Comparison of ENCODE assay signal across 8 cellular contexts in genomic region chr1:3898994-3899775, GRCh38. TPM values are rescaled to one million over a fixed set of nuclear protein-coding genes. Genes with fewer than 3 reads are reported as not detected.
DNase-seq lines count a peak whose midpoint lies in the region; ATAC-seq and TF ChIP-seq lines count a peak whose summit lies in the region.

No MANE protein-coding gene starts in this region.

- no peak overlapping the region for H2AFZ ChIP-seq in HCT116 (ENCODE audit: low read depth, low read length, poor library complexity, severe bottlenecking)

- peaks cover 57% of the 10 kb centered on the region for H3K79me2 ChIP-seq in HCT116 (ENCODE audit: insufficient read depth, low read length)

- peak overlapping the region; percentile 90 for H3K4me3 Mint-ChIP-seq in activated naive CD8-positive, alpha-beta T cell
- peak overlapping the region; percentile 86 to 98 (median 91) for H3K4me3 Mint-ChIP-seq in immature natural killer cell

- H3K9ac ChIP-seq in HCT116 (ENCODE audit: low read length), result peak overlapping the region; percentile 93

- CTCF ChIA-PET in HCT116 (lab: Charles Lee), result interaction anchor here (1.0 to 1.7 kb wide), 2 partner anchors 12 to 41 kb away, joined by 3 to 12 read pairs; partner anchors contain the start of genes CEP104 and DFFB

- TF ChIP-seq POLR2A in HCT116 (IDR thresholded peaks at IDR 0.05; ENCODE audit: borderline replicate concordance, extremely low read depth, insufficient read depth, insufficient read length), result no peak

- H4K20me1 ChIP-seq in HCT116 (ENCODE audit: insufficient read depth), result no peaks in the 10 kb centered on the region

- ATAC-seq in HCT116, result no peak

- RAD21 ChIA-PET in HCT116 (lab: Charles Lee; ENCODE audit: low non-redundant PET in 1 of 2, low total read pairs in 2 of 2, uncharacterized antibody in 2 of 2, unreplicated experiment in 2 of 2), result no interaction called here

- H3K9me3 ChIP-seq in BE2C (no peaks in the 10 kb centered on the region), HCT116 (ENCODE audit: control insufficient read depth in 1 of 2, insufficient read depth in 1 of 2, low read depth in 1 of 2, low read length in 2 of 2) (no peaks in the 10 kb centered on the region)

- TF ChIP-seq CTCF in BE2C (IDR thresholded peaks at IDR 0.05; ENCODE audit: low read depth, low read length) (no peak; the same call in 1 of the 2 replicates), HCT116 (IDR thresholded peaks at IDR 0.05 in 2 of 3, conservative IDR thresholded peaks at IDR 0.05 in 1 of 3; ENCODE audit: borderline replicate concordance in 1 of 3, insufficient read depth in 1 of 3, low read depth in 2 of 3, low read length in 2 of 3) (peak in 1 of 3 experiments; percentile 31; a peak in 2 of 6 replicates)

- H3K36me3 Mint-ChIP-seq in activated naive CD8-positive, alpha-beta T cell, result peaks cover 7% of the 10 kb centered on the region
- H3K36me3 Mint-ChIP-seq in immature natural killer cell, result peaks cover 4 to 9% (median 4%) of the 10 kb centered on the region in 3 donors

- H3K4me3 ChIP-seq in BE2C (ENCODE audit: low read depth, low read length) (peak overlapping the region; percentile 72), HCT116 (replicated peaks in 1 of 2; ENCODE audit: low read depth in 1 of 2, low read length in 2 of 2) (peak overlapping the region; percentile 92 to 96)

- TF ChIP-seq RAD21 in HCT116 (IDR thresholded peaks at IDR 0.05; ENCODE audit: low read depth), result no peak

- H3K4me1 ChIP-seq in BE2C, result no peaks in the 10 kb centered on the region
- H3K4me1 ChIP-seq in HCT116 (ENCODE audit: control insufficient read depth in 1 of 2, insufficient read depth in 2 of 2, low read length in 2 of 2), result peaks cover 0 to 15% of the 10 kb centered on the region in 2 experiments; a peak in 1 of 4 replicates

- DNase-seq in BE2C, result no peak
- no peak for DNase-seq in HCT116 (ENCODE audit: low read depth, low spot score)
- peak in 1 of 3 donors; percentile 31 for DNase-seq in immature natural killer cell
- DNase-seq in NCI-H446 (lab: John Stamatoyannopoulos, UW), result no peak
- no peak for DNase-seq in NCI-H2081 (lab: John Stamatoyannopoulos, UW)
- no peak for DNase-seq in NCI-H2227 (lab: John Stamatoyannopoulos, UW; ENCODE audit: unreplicated experiment)

- intact Hi-C loops in HCT116 (cut with micrococcal nuclease), result no loop called here

- H3K4me1 Mint-ChIP-seq in activated naive CD8-positive, alpha-beta T cell (ENCODE audit: low read depth), result peaks cover 48% of the 10 kb centered on the region
- peaks cover 39 to 63% of the 10 kb centered on the region in 2 donors for H3K4me1 Mint-ChIP-seq in immature natural killer cell

- H3K36me3 ChIP-seq in BE2C (no peaks in the 10 kb centered on the region; the same call in 1 of the 2 replicates), HCT116 (ENCODE audit: control insufficient read depth in 1 of 2, insufficient read depth in 2 of 2, low read length in 2 of 2) (no peaks in the 10 kb centered on the region; a peak in 2 of 4 replicates)

- no peaks in the 10 kb centered on the region for H3K27me3 Mint-ChIP-seq in activated naive CD8-positive, alpha-beta T cell
- H3K27me3 Mint-ChIP-seq in immature natural killer cell (ENCODE audit: low read depth in 3 of 3), result peaks cover 5 to 23% (median 9%) of the 10 kb centered on the region in 3 donors

- no peaks in the 10 kb centered on the region for H3K9me2 ChIP-seq in HCT116 (ENCODE audit: insufficient read depth)

- H3K4me2 ChIP-seq in HCT116 (ENCODE audit: low read length), result peak overlapping the region; percentile 100

- no TSS peak for BruUV-seq in HCT116 (replicated peaks; lab: Mats Ljungman, UMichigan)

- no peaks in the 10 kb centered on the region for H3K9me3 Mint-ChIP-seq in activated naive CD8-positive, alpha-beta T cell (ENCODE audit: low read depth)
- peaks cover 3 to 8% (median 5%) of the 10 kb centered on the region in 6 donors for H3K9me3 Mint-ChIP-seq in immature natural killer cell

- H3K27ac Mint-ChIP-seq in activated naive CD8-positive, alpha-beta T cell, result peak overlapping the region; percentile 51
- peak overlapping the region; percentile 77 to 97 (median 94) for H3K27ac Mint-ChIP-seq in immature natural killer cell

- POLR2A ChIA-PET in HCT116 (lab: Charles Lee), result interaction anchor here (1.9 kb wide), 1 partner anchor 41 kb away, joined by 4 read pairs; the partner anchor contains the start of gene DFFB

- H3K27me3 ChIP-seq in BE2C (no peaks in the 10 kb centered on the region), HCT116 (ENCODE audit: insufficient read depth, low read length) (no peaks in the 10 kb centered on the region)

- H3K27ac ChIP-seq in HCT116 (ENCODE audit: low read depth, low read length) (peak overlapping the region; percentile 96), temporal lobe (ENCODE audit: low read depth, low read length) (peak overlapping the region; percentile 50)

TF ChIP-seq in HCT116, 20 proteins besides CTCF, POLR2A, EP300 and RAD21:
- TF ChIP-seq JUND (IDR thresholded peaks at IDR 0.05), result no peak
- no peak for TF ChIP-seq EGR1 (IDR thresholded peaks at IDR 0.05; ENCODE audit: low read depth)
- TF ChIP-seq ZFX (IDR thresholded peaks at IDR 0.05), result no peak
- TF ChIP-seq EZH2phosphoT487 (IDR thresholded peaks at IDR 0.05; ENCODE audit: borderline replicate concordance), result no peak
- TF ChIP-seq ATF3 (IDR thresholded peaks at IDR 0.05), result no peak

RNA-seq across cellular contexts. Expression of gene C1orf174, which starts 0.9 kb away (rescaled TPM):
- polyA plus RNA-seq in BE2C (2012; ENCODE audit: insufficient read depth, insufficient read length, low read depth), result 18.3 TPM
- total RNA-seq in HCT116 (2021; ENCODE audit: unreplicated experiment) (33.7 TPM), temporal lobe (11.3 TPM)
- polyA plus RNA-seq in HCT116 (2012), result 24.3 and 28.0 TPM in 2 replicates
- 10 to 100 TPM; 27.1 to 54.2 (median 34.0) TPM for polyA plus RNA-seq in immature natural killer cell

RNA-seq across cellular contexts. Expression of gene DFFB, which starts 41.9 kb away (rescaled TPM):
- polyA plus RNA-seq in BE2C (2012; ENCODE audit: insufficient read depth, insufficient read length, low read depth), result 4.3 TPM
- 9.0 TPM for total RNA-seq in HCT116 (2021; ENCODE audit: unreplicated experiment)
- 4.0 and 4.3 TPM in 2 replicates for polyA plus RNA-seq in HCT116 (2012)
- polyA plus RNA-seq in immature natural killer cell, result 10 to 100 TPM in 2 of 3 donors, 1 to 10 TPM in 1; 8.3 to 25.6 (median 11.9) TPM
- 10.3 TPM for total RNA-seq in temporal lobe

RNA-seq across cellular contexts. Expression of gene CEP104, which starts 42.2 kb away (rescaled TPM):
- polyA plus RNA-seq in BE2C (2012; ENCODE audit: insufficient read depth, insufficient read length, low read depth), result 14.4 TPM
- total RNA-seq in HCT116 (2021; ENCODE audit: unreplicated experiment) (44.1 TPM), temporal lobe (31.0 TPM)
- polyA plus RNA-seq in HCT116 (2012), result 18.4 TPM in 2 replicates
- polyA plus RNA-seq in immature natural killer cell, result 10 to 100 TPM in 2 of 3 donors, 1 to 10 TPM in 1; 2.5 to 32.7 (median 18.2) TPM
